In genomic region chr7:12642539-12642938, GRCh38 we compare ENCODE assay signal across 27 cellular contexts.
"Had no signal": no experiment of that assay in that cellular context is flagged by ENCODE, and none has a peak within 500 bp of the region (broad histone marks: within the 10 kb centered on the region; RNA-seq: fewer than 3 reads in every experiment).

No MANE protein-coding gene starts in this region.

- H3K4me3 ChIP-seq: esophagus squamous epithelium had no signal

- FAIRE-seq: astrocyte, bronchial epithelial cell, colon had no signal

- DNase-seq: activated CD4-positive, alpha-beta memory T cell treated with anti-CD3 and anti-CD28 coated beads, Interleukin-2, amount 10 ng/mL, durations not matched to agents 7 days and 5 days; activated CD4-positive, alpha-beta T cell treated with anti-CD3 and anti-CD28 coated beads for 36 hours; activated CD4-positive, alpha-beta T cell treated with anti-CD3 and anti-CD28 coated beads, Interleukin-2, amount 10 ng/mL, durations not matched to agents 24 days and 14 days; activated CD4-positive, CD25-positive, alpha-beta regulatory T cell; activated CD4-positive, CD25-positive, alpha-beta regulatory T cell treated with anti-CD3 and anti-CD28 coated beads, Interleukin-2, amount 50 U/mL, for 72 hours; activated CD8-positive, alpha-beta memory T cell treated with anti-CD3 and anti-CD28 coated beads, Interleukin-2, amount 50 U/mL, for 48 hours; activated gamma-delta T cell; activated naive CD4-positive, alpha-beta T cell; activated naive CD4-positive, alpha-beta T cell treated with anti-CD3 and anti-CD28 coated beads, Interleukin-2, amount 10 ng/mL, durations not matched to agents 7 days and 5 days; activated naive CD8-positive, alpha-beta T cell treated with anti-CD3 and anti-CD28 coated beads, Interleukin-2, amount 10 ng/mL, durations not matched to agents 7 days and 5 days; activated T-cell treated with anti-CD3 and anti-CD28 coated beads for 4 hours; activated T-cell treated with anti-CD3 and anti-CD28 coated beads, Interleukin-2, amount 50 U/mL, for 24 hours; activated T-cell treated with anti-CD3 and anti-CD28 coated beads, Interleukin-2, amount 50 U/mL, for 72 hours; amniotic stem cell; anterior cingulate cortex; cortex of kidney; dermis blood vessel endothelial cell; effector CD4-positive, alpha-beta T cell; effector memory CD8-positive, alpha-beta T cell; esophagus squamous epithelium; head of caudate nucleus; T-helper 2 cell had no signal

- H3K36me3 ChIP-seq: brain microvascular endothelial cell had no signal

- H3K36me3 Mint-ChIP-seq: activated naive CD4-positive, alpha-beta T cell treated with anti-CD3 and anti-CD28 coated beads, Interleukin-2, amount 10 ng/mL, durations not matched to agents 7 days and 5 days; activated naive CD4-positive, alpha-beta T cell treated with anti-CD3 and anti-CD28 coated beads, Interleukin-2, amount 50 U/mL, for 72 hours; activated naive CD8-positive, alpha-beta T cell treated with anti-CD3 and anti-CD28 coated beads, Interleukin-2, amount 10 ng/mL, durations not matched to agents 7 days and 5 days had no signal

- ATAC-seq: activated CD4-positive, alpha-beta T cell treated with anti-CD3 and anti-CD28 coated beads for 36 hours; activated T-cell treated with anti-CD3 and anti-CD28 coated beads, Interleukin-2, amount 50 U/mL, for 72 hours; effector memory CD8-positive, alpha-beta T cell had no signal

- H3K27ac ChIP-seq: brain microvascular endothelial cell, esophagus squamous epithelium had no signal

- H3K4me3 Mint-ChIP-seq: activated CD4-positive, alpha-beta memory T cell treated with anti-CD3 and anti-CD28 coated beads, Interleukin-2, amount 10 ng/mL, durations not matched to agents 7 days and 5 days; activated CD4-positive, alpha-beta T cell treated with anti-CD3 and anti-CD28 coated beads for 36 hours; activated CD4-positive, alpha-beta T cell treated with anti-CD3 and anti-CD28 coated beads, Interleukin-2, amount 10 ng/mL, durations not matched to agents 24 days and 14 days; activated naive CD4-positive, alpha-beta T cell treated with anti-CD3 and anti-CD28 coated beads, Interleukin-2, amount 10 ng/mL, durations not matched to agents 7 days and 5 days; activated naive CD8-positive, alpha-beta T cell treated with anti-CD3 and anti-CD28 coated beads, Interleukin-2, amount 10 ng/mL, durations not matched to agents 7 days and 5 days; activated T-cell treated with anti-CD3 and anti-CD28 coated beads, Interleukin-2, amount 50 U/mL, for 24 hours; activated T-cell treated with anti-CD3 and anti-CD28 coated beads, Interleukin-2, amount 50 U/mL, for 72 hours; effector memory CD8-positive, alpha-beta T cell had no signal

- H3K27me3 Mint-ChIP-seq: activated CD4-positive, alpha-beta memory T cell treated with anti-CD3 and anti-CD28 coated beads, Interleukin-2, amount 10 ng/mL, durations not matched to agents 7 days and 5 days; activated CD4-positive, alpha-beta T cell treated with anti-CD3 and anti-CD28 coated beads for 36 hours; activated T-cell treated with anti-CD3 and anti-CD28 coated beads, Interleukin-2, amount 50 U/mL, for 24 hours; effector memory CD8-positive, alpha-beta T cell had no signal

- H3K27me3 ChIP-seq: brain microvascular endothelial cell, esophagus squamous epithelium had no signal

- H3K9me3 ChIP-seq: esophagus squamous epithelium had no signal

- H3K9me3 Mint-ChIP-seq: activated CD4-positive, alpha-beta memory T cell treated with anti-CD3 and anti-CD28 coated beads, Interleukin-2, amount 10 ng/mL, durations not matched to agents 7 days and 5 days; activated CD4-positive, alpha-beta T cell treated with anti-CD3 and anti-CD28 coated beads, Interleukin-2, amount 10 ng/mL, durations not matched to agents 24 days and 14 days; activated naive CD4-positive, alpha-beta T cell treated with anti-CD3 and anti-CD28 coated beads, Interleukin-2, amount 10 ng/mL, durations not matched to agents 7 days and 5 days; activated naive CD4-positive, alpha-beta T cell treated with anti-CD3 and anti-CD28 coated beads, Interleukin-2, amount 50 U/mL, for 72 hours; activated naive CD8-positive, alpha-beta T cell treated with anti-CD3 and anti-CD28 coated beads, Interleukin-2, amount 10 ng/mL, durations not matched to agents 7 days and 5 days; activated T-cell treated with anti-CD3 and anti-CD28 coated beads, Interleukin-2, amount 50 U/mL, for 24 hours; activated T-cell treated with anti-CD3 and anti-CD28 coated beads, Interleukin-2, amount 50 U/mL, for 72 hours; effector memory CD8-positive, alpha-beta T cell had no signal

- H3K27ac Mint-ChIP-seq: activated CD4-positive, alpha-beta memory T cell treated with anti-CD3 and anti-CD28 coated beads, Interleukin-2, amount 10 ng/mL, durations not matched to agents 7 days and 5 days; activated CD4-positive, alpha-beta T cell treated with anti-CD3 and anti-CD28 coated beads for 36 hours; activated CD4-positive, alpha-beta T cell treated with anti-CD3 and anti-CD28 coated beads, Interleukin-2, amount 10 ng/mL, durations not matched to agents 24 days and 14 days; activated naive CD4-positive, alpha-beta T cell treated with anti-CD3 and anti-CD28 coated beads, Interleukin-2, amount 10 ng/mL, durations not matched to agents 7 days and 5 days; activated naive CD4-positive, alpha-beta T cell treated with anti-CD3 and anti-CD28 coated beads, Interleukin-2, amount 50 U/mL, for 72 hours; activated naive CD8-positive, alpha-beta T cell treated with anti-CD3 and anti-CD28 coated beads, Interleukin-2, amount 10 ng/mL, durations not matched to agents 7 days and 5 days; activated T-cell treated with anti-CD3 and anti-CD28 coated beads, Interleukin-2, amount 50 U/mL, for 24 hours; activated T-cell treated with anti-CD3 and anti-CD28 coated beads, Interleukin-2, amount 50 U/mL, for 72 hours; effector memory CD8-positive, alpha-beta T cell had no signal
